ENCODE assay signal across 25 cellular contexts in the genomic region with DNA sequence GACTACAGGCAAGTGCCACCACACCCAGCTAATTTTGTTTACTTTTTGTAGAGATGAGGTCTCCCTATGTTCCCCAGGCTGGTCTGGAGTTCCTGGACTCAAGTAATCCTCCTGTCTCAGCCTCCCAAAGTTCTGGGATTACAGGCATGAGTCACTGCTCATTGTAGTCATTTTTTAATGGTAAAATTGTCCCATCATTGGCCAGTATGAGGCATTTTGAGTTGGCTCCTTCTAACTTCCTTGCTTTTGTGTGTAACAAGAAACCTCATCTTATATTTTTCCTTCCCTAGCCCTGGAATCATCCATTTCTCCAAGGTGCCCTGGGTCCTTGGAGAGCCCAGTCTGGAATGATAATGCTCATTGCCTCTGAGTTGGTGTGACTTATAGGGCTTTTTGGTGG.
"Had no signal": no experiment of that assay in that cellular context is flagged by ENCODE, and none has a peak within 500 bp of the region (broad histone marks: within the 10 kb centered on the region; RNA-seq: fewer than 3 reads in every experiment).

No MANE protein-coding gene starts in this region.

- FAIRE-seq: islet of Langerhans had no signal

- H3K9me3 ChIP-seq: heart right ventricle, left lung, prostate gland, right atrium auricular region, testis, tibial artery had no signal

- H3K27ac ChIP-seq: dorsolateral prefrontal cortex, heart right ventricle, left lung, neural progenitor cell, prostate gland, right atrium auricular region, testis, tibial artery had no signal

- H3K36me3 ChIP-seq: heart right ventricle, left lung, neural progenitor cell, prostate gland, right atrium auricular region, tibial artery had no signal

- H3K27me3 ChIP-seq: dorsolateral prefrontal cortex, left lung, right atrium auricular region, testis, tibial artery had no signal

- DNase-seq: dorsolateral prefrontal cortex; effector CD4-positive, alpha-beta T cell; foreskin melanocyte; glutamatergic neuron; heart right ventricle; hippocampal formation; left cardiac atrium; left lung; mesendoderm; midbrain; naive thymus-derived CD4-positive, alpha-beta T cell; stimulated activated CD4-positive, alpha-beta T cell treated with anti-CD3 and anti-CD28 coated beads, Interleukin-12 subunit alpha, Interleukin-12 subunit beta, amount 100 ng/mL, for 4 hours; stimulated activated CD4-positive, alpha-beta T cell treated with anti-CD3 and anti-CD28 coated beads, Interleukin-1b, Interleukin-23, amount 100 ng/mL, for 48 hours; stimulated activated CD4-positive, alpha-beta T cell treated with anti-CD3 and anti-CD28 coated beads, Interleukin-4, amount 100 ng/mL, for 1 hour; stimulated activated naive CD8-positive, alpha-beta T cell treated with anti-CD3 and anti-CD28 coated beads, Interleukin-15, Interleukin-2, amounts not matched to agents 100 U/mL and 50 U/mL, for 24 hours; substantia nigra; testis; tibial artery had no signal

- H2AFZ ChIP-seq: neural progenitor cell had no signal

- H3K4me2 ChIP-seq: neural progenitor cell, smooth muscle cell had no signal

- H3K4me3 ChIP-seq: dorsolateral prefrontal cortex, heart right ventricle, left lung, neural progenitor cell, prostate gland, right atrium auricular region, smooth muscle cell, testis, tibial artery had no signal

- H3K4me1 ChIP-seq: heart right ventricle, left lung, neural progenitor cell, prostate gland, right atrium auricular region, testis, tibial artery had no signal

- ATAC-seq: heart right ventricle; left cardiac atrium; left lung; naive thymus-derived CD4-positive, alpha-beta T cell; sciatic nerve; stimulated activated effector memory CD8-positive, alpha-beta T cell treated with anti-CD3 and anti-CD28 coated beads, Interleukin-12 subunit alpha, Interleukin-12 subunit beta, amount 100 ng/mL, for 72 hours; stimulated activated naive CD8-positive, alpha-beta T cell treated with anti-CD3 and anti-CD28 coated beads, Interleukin-15, Interleukin-2, amounts not matched to agents 100 U/mL and 50 U/mL, for 24 hours had no signal
